ENCODE assay signal across 9 cellular contexts in the genomic region with DNA sequence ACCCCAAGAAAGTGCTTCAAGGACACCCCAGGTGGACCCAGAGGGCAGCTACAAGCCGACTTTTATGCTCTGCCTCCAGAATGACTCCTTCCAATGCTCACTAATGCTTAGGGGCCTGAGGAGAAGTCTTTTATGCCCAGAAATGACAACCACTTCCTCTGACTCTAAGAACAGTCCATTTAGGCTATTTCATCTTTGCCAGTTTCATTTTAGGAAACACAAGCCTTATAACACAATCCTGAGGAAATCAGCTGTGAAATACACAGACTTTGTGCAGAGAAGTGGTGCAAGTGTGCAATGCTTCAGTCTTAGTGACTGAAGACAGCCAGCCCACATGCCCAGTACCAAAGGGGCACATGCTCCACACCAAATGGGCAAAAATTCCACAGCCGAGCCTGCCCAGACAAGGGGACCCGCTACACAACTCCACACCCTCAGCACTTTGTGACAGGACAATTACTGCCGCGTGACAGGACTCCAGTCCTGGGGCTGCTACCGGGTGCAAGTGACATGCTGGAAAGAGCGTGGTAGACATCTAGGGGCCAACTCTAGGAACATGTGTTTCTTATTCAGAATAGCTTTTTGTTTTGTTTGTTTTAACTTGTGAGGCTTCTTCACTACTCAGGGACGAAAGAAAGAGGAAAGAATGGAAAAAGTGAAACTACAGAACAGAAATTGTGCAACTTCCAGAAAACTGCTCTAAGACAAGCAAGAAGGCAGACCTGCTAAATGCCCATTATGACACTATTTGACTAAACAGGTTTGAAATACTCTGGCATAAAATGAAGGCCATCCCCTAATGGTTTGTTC. TPM values are rescaled to one million over a fixed set of nuclear protein-coding genes. Genes with fewer than 3 reads are reported as not detected.
A peak's percentile ranks its signal among the peaks of the same experiment; 100 is the strongest.
DNase-seq lines count a peak whose midpoint lies in the region; ATAC-seq and TF ChIP-seq lines count a peak whose summit lies in the region.
"Had no signal": no experiment of that assay in that cellular context is flagged by ENCODE, and none has a peak within 500 bp of the region (broad histone marks: within the 10 kb centered on the region; RNA-seq: fewer than 3 reads in every experiment).

No MANE protein-coding gene starts in this region.

- no peaks in the 10 kb centered on the region for H3K79me2 ChIP-seq in osteoblast (ENCODE audit: insufficient read depth, low read length)

- peak overlapping the region; percentile 86 for H3K4me2 ChIP-seq in osteoblast (ENCODE audit: insufficient read depth, low read length)
- H3K4me2 ChIP-seq: BLaER1 had no signal

- H3K4me1 Mint-ChIP-seq in progenitor cell of endocrine pancreas (ENCODE audit: low read depth): no peaks in the 10 kb centered on the region

- peaks cover 3% of the 10 kb centered on the region for H3K27me3 Mint-ChIP-seq in progenitor cell of endocrine pancreas

- no peak overlapping the region for H3K4me3 Mint-ChIP-seq in progenitor cell of endocrine pancreas (ENCODE audit: low read depth)

- H3K4me1 ChIP-seq in osteoblast (ENCODE audit: insufficient read depth, low read length): peaks cover 21% of the 10 kb centered on the region

- H4K20me1 ChIP-seq in osteoblast (ENCODE audit: insufficient read depth, low read length): no peaks in the 10 kb centered on the region
- H4K20me1 ChIP-seq: BLaER1 had no signal

- no peak for TF ChIP-seq CTCF in fibroblast of mammary gland (conservative IDR thresholded peaks at IDR 0.05; ENCODE audit: control insufficient read depth, insufficient read depth, low read depth, low read length)
- TF ChIP-seq CTCF in osteoblast (IDR thresholded peaks at IDR 0.05; ENCODE audit: extremely low read depth, low read depth, low read length): no peak
- TF ChIP-seq CTCF in progenitor cell of endocrine pancreas (IDR thresholded peaks at IDR 0.05; ENCODE audit: unreplicated experiment): no peak

- peak overlapping the region; percentile 91 for H2AFZ ChIP-seq in osteoblast (ENCODE audit: low read length)

- H3K27ac ChIP-seq in osteoblast (ENCODE audit: low read depth, low read length): no peak overlapping the region
- H3K27ac ChIP-seq: BLaER1 had no signal

- H3K27ac Mint-ChIP-seq in progenitor cell of endocrine pancreas: no peak overlapping the region

- no peaks in the 10 kb centered on the region for H3K27me3 ChIP-seq in osteoblast (ENCODE audit: insufficient read depth, low read length)
- H3K27me3 ChIP-seq: BLaER1 had no signal

- peaks cover 10% of the 10 kb centered on the region for H3K9me3 Mint-ChIP-seq in progenitor cell of endocrine pancreas (ENCODE audit: low read depth)

- H3K4me3 ChIP-seq in fibroblast of mammary gland (ENCODE audit: control insufficient read depth, low read depth, low read length) (no peak overlapping the region), osteoblast (ENCODE audit: insufficient read depth, low read length) (peak overlapping the region; percentile 66)
- H3K4me3 ChIP-seq: BLaER1 had no signal

- no peaks in the 10 kb centered on the region for H3K36me3 ChIP-seq in osteoblast (ENCODE audit: insufficient read depth, low read length)
- H3K36me3 ChIP-seq: BLaER1 had no signal

- no peaks in the 10 kb centered on the region for H3K36me3 Mint-ChIP-seq in progenitor cell of endocrine pancreas (ENCODE audit: insufficient read depth)

- ATAC-seq in HG02623 (IDR thresholded peaks at IDR 0.05; ENCODE audit: unreplicated experiment): peak; percentile 82

- peak; percentile 13 for DNase-seq in activated CD4-positive, alpha-beta T cell treated with anti-CD3 and anti-CD28 coated beads for 48 hours
- no peak for DNase-seq in activated CD4-positive, alpha-beta T cell treated with anti-CD3 and anti-CD28 coated beads, Interleukin-2, amount 50 U/mL, for 4 hours
- peak; percentile 88 for DNase-seq in SIG-M5 treated with dmso at 0.1 percent for 504 hours (lab: John Stamatoyannopoulos, UW; ENCODE audit: unreplicated experiment)
- DNase-seq in fibroblast of mammary gland (ENCODE audit: low read depth): peak; percentile 57
- DNase-seq in osteoblast (ENCODE audit: insufficient read length, low spot score, missing footprints): peak; percentile 62
- DNase-seq in NCI-H524 (lab: John Stamatoyannopoulos, UW): no peak
- no peak for DNase-seq in progenitor cell of endocrine pancreas (ENCODE audit: low spot score, unreplicated experiment)

- H3K9me3 ChIP-seq in osteoblast (ENCODE audit: low read depth, low read length): no peaks in the 10 kb centered on the region

RNA-seq across cellular contexts. Expression of gene PLAGL1, which starts 28.2 kb away (rescaled TPM):
- total RNA-seq in osteoblast (16.6 and 22.4 TPM in 2 replicates), progenitor cell of endocrine pancreas (23.7 and 28.1 TPM in 2 replicates)

RNA-seq across cellular contexts. Expression of gene SF3B5, which starts 59.1 kb away (rescaled TPM):
- total RNA-seq in osteoblast: 67.5 and 78.9 TPM in 2 replicates
- total RNA-seq in progenitor cell of endocrine pancreas: 115 and 116 TPM in 2 replicates

Comparison
In these comparisons a context has a peak if more than half of its experiments do, and no peak if none do; other contexts are left out.
1. DNase-seq: peak in activated CD4-positive, alpha-beta T cell treated with anti-CD3 and anti-CD28 coated beads for 48 hours (single experiment), SIG-M5 treated with dmso at 0.1 percent for 504 hours (single experiment), fibroblast of mammary gland (single experiment) and osteoblast (single experiment); none in activated CD4-positive, alpha-beta T cell treated with anti-CD3 and anti-CD28 coated beads, Interleukin-2, amount 50 U/mL, for 4 hours (0 of 2), NCI-H524 (0 of 2) and progenitor cell of endocrine pancreas (single experiment).